Comparison of ENCODE assay signal across 8 cellular contexts in the genomic region with DNA sequence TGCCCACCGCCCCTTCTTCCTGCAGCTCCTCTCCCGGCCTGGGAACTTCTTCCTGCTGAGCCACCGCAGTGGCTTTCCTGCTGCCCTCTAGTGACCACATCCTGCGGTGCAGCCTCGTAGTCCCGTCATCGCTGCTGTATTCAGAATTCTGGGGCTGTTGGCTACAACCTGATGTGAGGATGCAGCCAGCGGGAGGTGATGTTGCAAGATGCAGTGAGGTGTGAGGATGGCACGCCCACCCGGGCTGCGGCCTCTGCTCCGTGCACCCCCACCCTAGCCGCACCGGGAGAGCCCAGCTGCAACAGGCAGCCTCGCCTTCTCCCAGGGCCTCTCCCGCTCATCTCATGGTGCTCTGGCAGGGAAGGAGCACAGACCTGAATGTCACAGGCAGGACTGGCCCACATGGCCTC. TPM values are rescaled to one million over a fixed set of nuclear protein-coding genes. Genes with fewer than 3 reads are reported as not detected.
A peak's percentile ranks its signal among the peaks of the same experiment; 100 is the strongest.
DNase-seq lines count a peak whose midpoint lies in the region; TF ChIP-seq lines count a peak whose summit lies in the region.

No MANE protein-coding gene starts in this region.

- DNase-seq in NCI-H1436 (lab: John Stamatoyannopoulos, UW): peak; percentile 56
- no peak for DNase-seq in NCI-H1436 treated with DMSO at 0.1 percent for 48 hours (lab: John Stamatoyannopoulos, UW)
- peak; percentile 3 for DNase-seq in LNCaP clone FGC (ENCODE audit: low read depth)
- DNase-seq in SHP77 (lab: John Stamatoyannopoulos, UW): peak; percentile 57 to 73
- DNase-seq in activated naive CD4-positive, alpha-beta T cell treated with Interleukin-2 at 50 U/mL for 16 hours: peak; percentile 66
- DNase-seq in globus pallidus (ENCODE audit: low spot score): peak; percentile 62
- DNase-seq in osteocyte (ENCODE audit: extremely low spot score, unreplicated experiment): no peak
- DNase-seq in ureter (ENCODE audit: low spot score): peak; percentile 75

- H3K27me3 Mint-ChIP-seq in osteocyte (ENCODE audit: unreplicated experiment): no peaks in the 10 kb centered on the region

- H3K27ac Mint-ChIP-seq in osteocyte (ENCODE audit: unreplicated experiment): no peak overlapping the region

- H3K36me3 Mint-ChIP-seq in osteocyte (ENCODE audit: unreplicated experiment): no peaks in the 10 kb centered on the region

- peaks cover 6% of the 10 kb centered on the region for H3K4me1 Mint-ChIP-seq in osteocyte (ENCODE audit: unreplicated experiment)

- no peak overlapping the region for H3K4me3 ChIP-seq in LNCaP clone FGC (ENCODE audit: low read depth, low read length)

- TF ChIP-seq CTCF in LNCaP clone FGC (IDR thresholded peaks at IDR 0.05; ENCODE audit: control insufficient read depth, extremely low read depth, insufficient read depth): peak; percentile 96
- peak; percentile 94 for TF ChIP-seq CTCF in osteocyte (IDR thresholded peaks at IDR 0.05)

- no peaks in the 10 kb centered on the region for H3K9me3 Mint-ChIP-seq in osteocyte (ENCODE audit: unreplicated experiment)

- no peak overlapping the region for H3K4me3 Mint-ChIP-seq in osteocyte (ENCODE audit: unreplicated experiment)

RNA-seq across cellular contexts. Expression of a gene that starts 10.1 kb away (rescaled TPM):
- total RNA-seq in osteocyte (0.16 and 0.67 TPM in 2 replicates), ureter (0.81 TPM)

Comparison
In these comparisons a context has a peak if more than half of its experiments do, and no peak if none do; other contexts are left out.
1. DNase-seq: peak in NCI-H1436 (single experiment), LNCaP clone FGC (single experiment), SHP77 (2 of 2), activated naive CD4-positive, alpha-beta T cell treated with Interleukin-2 at 50 U/mL for 16 hours (single experiment), globus pallidus (single experiment) and ureter (single experiment); none in NCI-H1436 treated with DMSO at 0.1 percent for 48 hours (single experiment) and osteocyte (single experiment).